In the genomic region with DNA sequence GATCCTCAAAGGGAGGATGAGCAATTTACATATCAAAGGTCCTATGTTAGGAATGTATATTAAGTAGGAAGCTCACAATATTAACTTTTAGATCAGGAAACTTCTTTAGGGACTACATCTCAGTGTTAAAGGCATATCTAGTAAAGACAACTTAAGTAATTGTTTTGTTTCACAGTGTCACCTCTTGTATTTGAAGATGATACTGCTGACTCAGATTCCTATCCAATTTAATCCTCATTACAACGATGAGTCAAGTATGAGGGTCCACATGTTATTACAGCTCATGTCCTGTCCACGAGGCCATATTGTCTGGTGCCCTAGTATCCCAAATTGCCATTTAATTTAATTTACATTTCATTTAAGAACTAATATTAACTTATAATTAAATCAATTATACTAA, we compare ENCODE assay signal across 8 cellular contexts.
"Had no signal": no experiment of that assay in that cellular context is flagged by ENCODE, and none has a peak within 500 bp of the region (broad histone marks: within the 10 kb centered on the region; RNA-seq: fewer than 3 reads in every experiment).

No MANE protein-coding gene starts in this region.

- H3K9ac ChIP-seq: GM23248 had no signal

- H2AFZ ChIP-seq: GM23248 had no signal

- H3K36me3 ChIP-seq: HAP-1 had no signal

- DNase-seq: GM23248, H7, HFFc6, KG1 had no signal

- H3K4me1 ChIP-seq: HAP-1 had no signal

- H3K27ac ChIP-seq: GM23248 had no signal

- FAIRE-seq: HTR-8/SVneo, K562 had no signal

- H3K27ac Mint-ChIP-seq: HFFc6 had no signal

- H3K9me3 ChIP-seq: HAP-1 had no signal

- H3K4me3 ChIP-seq: GM23248, HAP-1, K562 had no signal

- ATAC-seq: HCT116, K562 had no signal

- H3K4me3 Mint-ChIP-seq: HFFc6 had no signal
